Comparison of ENCODE assay signal across 18 cellular contexts in genomic region chr6:118645395-118645794, GRCh38. TPM values are rescaled to one million over a fixed set of nuclear protein-coding genes. Genes with fewer than 3 reads are reported as not detected.
DNase-seq lines count a peak whose midpoint lies in the region; ATAC-seq, FAIRE-seq and TF ChIP-seq lines count a peak whose summit lies in the region.
"Had no signal": no experiment of that assay in that cellular context is flagged by ENCODE, and none has a peak within 500 bp of the region (broad histone marks: within the 10 kb centered on the region; RNA-seq: fewer than 3 reads in every experiment).

No MANE protein-coding gene starts in this region.

- H3K4me3 Mint-ChIP-seq in MCF 10A (ENCODE audit: unreplicated experiment): no peak overlapping the region
- H3K4me3 Mint-ChIP-seq in activated T-helper 17 cell treated with anti-CD3 and anti-CD28 coated beads, Interleukin-2, amount 50 U/mL, for 72 hours: no peak overlapping the region
- H3K4me3 Mint-ChIP-seq in activated CD8-positive, alpha-beta T cell treated with anti-CD3 and anti-CD28 coated beads for 36 hours: no peak overlapping the region

- TF ChIP-seq EP300 in HepG2 (IDR thresholded peaks at IDR 0.05; ENCODE audit: low read depth in 2 of 2, low read length in 2 of 2) (no peak), HepG2 (CRISPR knock-in tag; IDR thresholded peaks at IDR 0.05; ENCODE audit: borderline replicate concordance) (no peak)

- H3K27ac Mint-ChIP-seq in MCF 10A (ENCODE audit: low read depth, unreplicated experiment): no peak overlapping the region
- H3K27ac Mint-ChIP-seq in activated T-helper 17 cell treated with anti-CD3 and anti-CD28 coated beads, Interleukin-2, amount 50 U/mL, for 72 hours: peak overlapping the region; percentile 0
- no peak overlapping the region for H3K27ac Mint-ChIP-seq in activated CD8-positive, alpha-beta T cell treated with anti-CD3 and anti-CD28 coated beads for 36 hours

- H3K27ac ChIP-seq in mammary epithelial cell (ENCODE audit: insufficient read depth, low read depth, low read length) (no peak overlapping the region), HepG2 (ENCODE audit: extremely low read length, insufficient read depth, low read length) (no peak overlapping the region), gastrocnemius medialis (peak overlapping the region; percentile 34 to 69 (median 58))
- H3K27ac ChIP-seq: BLaER1 treated with 17β-estradiol and CSF1 and Interleukin-3, amounts not matched to agents 10 nM and 100 nM; SJCRH30 had no signal

- CTCF ChIA-PET in MCF 10A (lab: Yijun Ruan, JAX) (interaction anchor here (1.3 kb wide), 1 partner anchor 363 kb away, joined by 3 read pairs; no protein-coding TSS in a partner anchor), mammary epithelial cell (lab: Charles Lee; ENCODE audit: low non-redundant PET) (no interaction called here), HepG2 (lab: Yijun Ruan, JAX; ENCODE audit: low intra/inter-chr PET ratio, low total read pairs) (no interaction called here)
- CTCF ChIA-PET in activated CD8-positive, alpha-beta T cell treated with anti-CD3 and anti-CD28 coated beads for 36 hours (lab: Charles Lee): interaction anchor here (1.4 kb wide), 1 partner anchor 10 kb away, joined by 3 read pairs; no protein-coding TSS in a partner anchor

- 100% methylated on average over 2 of the region's 2 CpGs for WGBS in mammary epithelial cell (ENCODE audit: low coverage, missing lambda C conversion rate)
- WGBS in HepG2 (ENCODE audit: low lambda C conversion rate): 27% methylated on average over 2 of the region's 2 CpGs

- H3K4me3 ChIP-seq in mammary epithelial cell (replicated peaks in 1 of 3; ENCODE audit: insufficient read depth in 1 of 3, low read depth in 2 of 3, low read length in 3 of 3) (no peak overlapping the region), HepG2 (replicated peaks in 1 of 3; ENCODE audit: insufficient read depth in 1 of 3, low read depth in 2 of 3, low read length in 3 of 3) (no peak overlapping the region), gastrocnemius medialis (no peak overlapping the region)
- H3K4me3 ChIP-seq: BLaER1 treated with 17β-estradiol and CSF1 and Interleukin-3, amounts not matched to agents 10 nM and 100 nM; HAP-1; SJCRH30 had no signal

- H3K27me3 Mint-ChIP-seq in MCF 10A (ENCODE audit: insufficient read depth, unreplicated experiment): no peaks in the 10 kb centered on the region
- no peaks in the 10 kb centered on the region for H3K27me3 Mint-ChIP-seq in activated T-helper 17 cell treated with anti-CD3 and anti-CD28 coated beads, Interleukin-2, amount 50 U/mL, for 72 hours
- no peaks in the 10 kb centered on the region for H3K27me3 Mint-ChIP-seq in activated CD8-positive, alpha-beta T cell treated with anti-CD3 and anti-CD28 coated beads for 36 hours

- BruUV-seq in MCF 10A (replicated peaks; lab: Mats Ljungman, UMichigan) (no TSS peak), mammary epithelial cell (replicated peaks; lab: Mats Ljungman, UMichigan) (no TSS peak), HepG2 (replicated peaks; lab: Mats Ljungman, UMichigan) (no TSS peak)

- FAIRE-seq in HepG2 (lab: Jason Lieb, UNC): no peak
- FAIRE-seq: RCC 7860 had no signal

- H3K9ac ChIP-seq in mammary epithelial cell (ENCODE audit: insufficient read depth, low read length) (no peak overlapping the region), HepG2 (ENCODE audit: insufficient read depth, low read depth, low read length) (no peak overlapping the region)
- H3K9ac ChIP-seq: BLaER1 treated with 17β-estradiol and CSF1 and Interleukin-3, amounts not matched to agents 10 nM and 100 nM had no signal

- no peak for TF ChIP-seq RAD21 in HepG2 (CRISPR knock-in tag; IDR thresholded peaks at IDR 0.05)

- TF ChIP-seq CTCF in MCF 10A (IDR thresholded peaks at IDR 0.05; ENCODE audit: unreplicated experiment): no peak
- TF ChIP-seq CTCF in mammary epithelial cell (conservative IDR thresholded peaks at IDR 0.05 in 1 of 2, IDR thresholded peaks at IDR 0.05 in 1 of 2; ENCODE audit: extremely low read depth in 1 of 2, insufficient read depth in 1 of 2, low read depth in 1 of 2, low read length in 2 of 2): no peak
- no peak for TF ChIP-seq CTCF in HepG2 (CRISPR knock-in tag; IDR thresholded peaks at IDR 0.05)
- TF ChIP-seq CTCF in gastrocnemius medialis (IDR thresholded peaks at IDR 0.05 in 4 of 5, conservative IDR thresholded peaks at IDR 0.05 in 1 of 5): no peak
- no peak for TF ChIP-seq CTCF in activated CD8-positive, alpha-beta T cell treated with anti-CD3 and anti-CD28 coated beads for 36 hours (IDR thresholded peaks at IDR 0.05)

- intact Hi-C loops in MCF 10A (cut with micrococcal nuclease) (no loop called here), mammary epithelial cell (cut with micrococcal nuclease) (no loop called here), HepG2 (cut with micrococcal nuclease; ENCODE audit: unreplicated experiment) (no loop called here), gastrocnemius medialis (cut with DNase I; ENCODE audit: low total_unique reads) (no loop called here)
- intact Hi-C loops in activated CD8-positive, alpha-beta T cell treated with anti-CD3 and anti-CD28 coated beads for 36 hours (cut with micrococcal nuclease): no loop called here

- TF ChIP-seq POLR2A in HepG2 (IDR thresholded peaks at IDR 0.05; ENCODE audit: insufficient read depth in 1 of 2, low read depth in 2 of 2, low read length in 2 of 2) (no peak), gastrocnemius medialis (IDR thresholded peaks at IDR 0.05) (no peak)

- H3K79me2 ChIP-seq in mammary epithelial cell (ENCODE audit: insufficient read depth, low read length) (peaks cover 98% of the 10 kb centered on the region), HepG2 (ENCODE audit: insufficient read depth, low read length) (no peaks in the 10 kb centered on the region)

- no peaks in the 10 kb centered on the region for H3K36me3 Mint-ChIP-seq in MCF 10A (ENCODE audit: insufficient read depth, unreplicated experiment)
- H3K36me3 Mint-ChIP-seq in activated T-helper 17 cell treated with anti-CD3 and anti-CD28 coated beads, Interleukin-2, amount 50 U/mL, for 72 hours (ENCODE audit: low read depth): peaks cover 23% of the 10 kb centered on the region
- H3K36me3 Mint-ChIP-seq in activated CD8-positive, alpha-beta T cell treated with anti-CD3 and anti-CD28 coated beads for 36 hours (ENCODE audit: low read depth): peaks cover 28% of the 10 kb centered on the region

- in situ Hi-C loops in mammary epithelial cell (cut with MboI; ENCODE audit: low sequenced_read_pairs in 2 of 2) (loop anchor here in 1 of 2 donors (25.0 kb wide), 1 partner anchor 142 kb away; no protein-coding TSS in a partner anchor), HepG2 (cut with HindIII; ENCODE audit: extremely low pct_ligation_motif_present, low pct_unique_long_range_greater_than_20kb) (no loop called here), gastrocnemius medialis (cut with MboI; ENCODE audit: low sequenced_read_pairs in 4 of 4) (loop anchor here in 2 of 4 donors (25.0 kb wide), 1 partner anchor 142 kb away; no protein-coding TSS in a partner anchor)

- no peaks in the 10 kb centered on the region for H3K9me3 Mint-ChIP-seq in MCF 10A (ENCODE audit: unreplicated experiment)
- H3K9me3 Mint-ChIP-seq in activated T-helper 17 cell treated with anti-CD3 and anti-CD28 coated beads, Interleukin-2, amount 50 U/mL, for 72 hours: no peaks in the 10 kb centered on the region
- H3K9me3 Mint-ChIP-seq in activated CD8-positive, alpha-beta T cell treated with anti-CD3 and anti-CD28 coated beads for 36 hours: no peaks in the 10 kb centered on the region

- H3K4me1 ChIP-seq in mammary epithelial cell (ENCODE audit: insufficient read depth, low read length): no peaks in the 10 kb centered on the region
- peaks cover 11% of the 10 kb centered on the region for H3K4me1 ChIP-seq in HepG2 (ENCODE audit: insufficient read depth, low read length)
- peaks cover 71 to 91% of the 10 kb centered on the region in 2 donors for H3K4me1 ChIP-seq in gastrocnemius medialis
- H3K4me1 ChIP-seq: Caco-2, SJCRH30 had no signal

- H3K9me3 ChIP-seq in mammary epithelial cell (replicated peaks; ENCODE audit: insufficient read depth, low read length): no peaks in the 10 kb centered on the region
- no peaks in the 10 kb centered on the region for H3K9me3 ChIP-seq in HepG2 (ENCODE audit: low read length)
- no peaks in the 10 kb centered on the region for H3K9me3 ChIP-seq in gastrocnemius medialis
- H3K9me3 ChIP-seq: BLaER1 treated with 17β-estradiol and CSF1 and Interleukin-3, amounts not matched to agents 10 nM and 100 nM; Caco-2; HAP-1; SJCRH30 had no signal

- H4K20me1 ChIP-seq in mammary epithelial cell (ENCODE audit: insufficient read depth, low read length): no peaks in the 10 kb centered on the region
- H4K20me1 ChIP-seq in HepG2 (ENCODE audit: insufficient read depth, low read length): no peaks in the 10 kb centered on the region

- peak; percentile 17 for DNase-seq in MCF 10A (ENCODE audit: unreplicated experiment)
- DNase-seq in mammary epithelial cell: no peak
- peak; percentile 11 for DNase-seq in HepG2 (ENCODE audit: low spot score)
- peak; percentile 65 to 66 for DNase-seq in gastrocnemius medialis
- no peak for DNase-seq in activated CD8-positive, alpha-beta T cell treated with anti-CD3 and anti-CD28 coated beads for 36 hours
- DNase-seq: Caco-2, DMS53, NCI-H1092 treated with DMSO at 0.1 percent for 48 hours, NCI-H1694 treated with DMSO at 0.1 percent for 48 hours, NCI-H446 treated with DMSO at 0.1 percent for 48 hours, NCI-H82, SJCRH30 had no signal

- H2AFZ ChIP-seq in mammary epithelial cell (ENCODE audit: low read depth, low read length) (no peak overlapping the region), HepG2 (ENCODE audit: low read length) (no peak overlapping the region)

- no peaks in the 10 kb centered on the region for H3K36me3 ChIP-seq in mammary epithelial cell (ENCODE audit: insufficient read depth, low read length)
- no peaks in the 10 kb centered on the region for H3K36me3 ChIP-seq in HepG2 (replicated peaks in 1 of 2; ENCODE audit: control insufficient read depth in 1 of 2, insufficient read depth in 2 of 2, low read length in 2 of 2)
- H3K36me3 ChIP-seq in gastrocnemius medialis: no peaks in the 10 kb centered on the region
- H3K36me3 ChIP-seq: HAP-1 had no signal

- POLR2A ChIA-PET in MCF 10A (lab: Yijun Ruan, JAX) (interaction anchor here (0.6 to 0.7 kb wide), 2 partner anchors 39 to 1152 kb away, joined by 3 read pairs; no protein-coding TSS in a partner anchor), HepG2 (lab: Yijun Ruan, JAX) (no interaction called here)
- POLR2A ChIA-PET in activated CD8-positive, alpha-beta T cell treated with anti-CD3 and anti-CD28 coated beads for 36 hours (lab: Charles Lee): interaction anchor here (1.0 kb wide), 1 partner anchor 62 kb away, joined by 3 read pairs; no protein-coding TSS in a partner anchor

- H3K4me2 ChIP-seq in mammary epithelial cell (ENCODE audit: insufficient read depth, low read depth, low read length) (no peak overlapping the region), HepG2 (ENCODE audit: low read depth, low read length) (no peak overlapping the region)

- H3K27me3 ChIP-seq in mammary epithelial cell (ENCODE audit: insufficient read depth, low read length) (no peaks in the 10 kb centered on the region), HepG2 (ENCODE audit: control insufficient read depth in 1 of 2, insufficient read depth in 2 of 2, low read length in 2 of 2) (peaks cover 0 to 13% of the 10 kb centered on the region in 2 experiments; a peak in 3 of 5 replicates), gastrocnemius medialis (no peaks in the 10 kb centered on the region)
- H3K27me3 ChIP-seq: SJCRH30 had no signal

- peaks cover 22% of the 10 kb centered on the region for H3K4me1 Mint-ChIP-seq in MCF 10A (ENCODE audit: insufficient read depth, unreplicated experiment)
- H3K4me1 Mint-ChIP-seq in activated T-helper 17 cell treated with anti-CD3 and anti-CD28 coated beads, Interleukin-2, amount 50 U/mL, for 72 hours: peaks cover 34% of the 10 kb centered on the region
- peaks cover 52% of the 10 kb centered on the region for H3K4me1 Mint-ChIP-seq in activated CD8-positive, alpha-beta T cell treated with anti-CD3 and anti-CD28 coated beads for 36 hours (ENCODE audit: low read depth)

- dilution Hi-C loops in mammary epithelial cell (cut with HindIII; ENCODE audit: low sequenced_read_pairs): no loop called here

- ATAC-seq in activated T-helper 17 cell treated with anti-CD3 and anti-CD28 coated beads, Interleukin-2, amount 50 U/mL, for 72 hours (replicated peaks): no peak
- ATAC-seq in HepG2: peak; percentile 83
- peak; percentile 86 to 88 for ATAC-seq in gastrocnemius medialis
- no peak for ATAC-seq in activated CD8-positive, alpha-beta T cell treated with anti-CD3 and anti-CD28 coated beads for 36 hours
- no peak for ATAC-seq in GM19397 (IDR thresholded peaks at IDR 0.05; ENCODE audit: unreplicated experiment)
- ATAC-seq in GM21447 (IDR thresholded peaks at IDR 0.05; ENCODE audit: unreplicated experiment): no peak

RNA-seq across cellular contexts. Expression of gene CEP85L, which starts 6.0 kb away (rescaled TPM):
- total RNA-seq in MCF 10A (2022) (8.4 and 10.0 TPM in 2 replicates), mammary epithelial cell (10 to 100 TPM; 10.6 to 23.3 TPM), HepG2 (2016; rRNA removed; fragmentation: Illumina TruSeq; extraction: Trizol) (1.4 and 1.7 TPM in 2 replicates), gastrocnemius medialis (10 to 100 TPM; 15.6 to 22.8 (median 21.9) TPM)
- polyA plus RNA-seq in mammary epithelial cell (2.3 TPM), HepG2 (2011; rRNA removed) (0.44 and 0.77 TPM in 2 replicates)
- 20.8 TPM for polyA minus RNA-seq in mammary epithelial cell
- total RNA-seq in activated T-helper 17 cell treated with anti-CD3 and anti-CD28 coated beads, Interleukin-2, amount 50 U/mL, for 72 hours: 10 to 100 TPM; 32.3 to 46.2 TPM
- total RNA-seq in HepG2 (2016; cell fraction: cytosol; rRNA removed; fragmentation: Illumina TruSeq; extraction: Trizol; ENCODE audit: low read depth): 0.61 and 1.1 TPM in 2 replicates
- 1.2 and 1.3 TPM in 2 replicates for total RNA-seq in HepG2 (2016; cell fraction: insoluble cytoplasmic fraction; rRNA removed; fragmentation: Illumina TruSeq; extraction: Trizol)
- total RNA-seq in HepG2 (2016; cell fraction: membrane; rRNA removed; fragmentation: Illumina TruSeq; extraction: Trizol): 0.83 and 1.00 TPM in 2 replicates
- 2.4 and 2.6 TPM in 2 replicates for total RNA-seq in HepG2 (2016; cell fraction: nucleus; rRNA removed; fragmentation: Illumina TruSeq; extraction: Trizol)
- 0.17 and 0.82 TPM in 2 replicates for polyA plus RNA-seq in HepG2 (2011; cell fraction: cytosol; rRNA removed)
- polyA plus RNA-seq in HepG2 (2011; cell fraction: nucleus; rRNA removed): 0.56 and 0.74 TPM in 2 replicates
- 0.30 and 0.35 TPM in 2 replicates for polyA plus RNA-seq in HepG2 (2012)
- polyA plus RNA-seq in HepG2 (2016; cell fraction: cytosol; fragmentation: Illumina TruSeq; extraction: Trizol; ENCODE audit: low read depth): 0.16 and 0.33 TPM in 2 replicates
- 0.70 and 0.80 TPM in 2 replicates for polyA plus RNA-seq in HepG2 (2016; cell fraction: insoluble cytoplasmic fraction; fragmentation: Illumina TruSeq; extraction: Trizol; ENCODE audit: low read depth)
- 0.33 and 0.34 TPM in 2 replicates for polyA plus RNA-seq in HepG2 (2016; cell fraction: membrane; fragmentation: Illumina TruSeq; extraction: Trizol; ENCODE audit: low read depth)
- 0.22 and 0.37 TPM in 2 replicates for polyA plus RNA-seq in HepG2 (2016; cell fraction: nucleus; fragmentation: Illumina TruSeq; extraction: Trizol; ENCODE audit: insufficient read depth, low read depth)
- 5.0 and 12.4 TPM in 2 replicates for polyA minus RNA-seq in HepG2 (2011; rRNA and poly(A)+ RNA removed; ENCODE audit: low replicate concordance)
- polyA minus RNA-seq in HepG2 (2011; cell fraction: cytosol; rRNA and poly(A)+ RNA removed): 0.79 and 1.5 TPM in 2 replicates
- 5.8 and 9.8 TPM in 2 replicates for polyA minus RNA-seq in HepG2 (2011; cell fraction: nucleus; rRNA and poly(A)+ RNA removed)
- 10 to 100 TPM; 39.6 to 40.3 TPM for total RNA-seq in activated CD8-positive, alpha-beta T cell treated with anti-CD3 and anti-CD28 coated beads for 36 hours

Comparison
In these comparisons a context has a peak if more than half of its experiments do, and no peak if none do; other contexts are left out.
1. DNase-seq: peak in MCF 10A (single experiment), HepG2 (single experiment) and gastrocnemius medialis (2 of 2); none in mammary epithelial cell (single experiment) and activated CD8-positive, alpha-beta T cell treated with anti-CD3 and anti-CD28 coated beads for 36 hours (single experiment).
2. CTCF ChIA-PET loops: an anchor here in MCF 10A (1.3 kb wide) and activated CD8-positive, alpha-beta T cell treated with anti-CD3 and anti-CD28 coated beads for 36 hours (1.4 kb wide); none called in mammary epithelial cell and HepG2.
3. H3K27ac ChIP-seq: peak in gastrocnemius medialis (4 of 4); none in mammary epithelial cell (single experiment) and HepG2 (single experiment).
4. ATAC-seq: peak in HepG2 (single experiment) and gastrocnemius medialis (2 of 2); none in activated T-helper 17 cell treated with anti-CD3 and anti-CD28 coated beads, Interleukin-2, amount 50 U/mL, for 72 hours (single experiment), activated CD8-positive, alpha-beta T cell treated with anti-CD3 and anti-CD28 coated beads for 36 hours (single experiment), GM19397 (single experiment) and GM21447 (single experiment).